In genomic region chr2:128187032-128187654, GRCh38 we compare ENCODE assay signal across 12 cellular contexts.
DNase-seq lines count a peak whose midpoint lies in the region; ATAC-seq, FAIRE-seq and TF ChIP-seq lines count a peak whose summit lies in the region.
"Had no signal": no experiment of that assay in that cellular context is flagged by ENCODE, and none has a peak within 500 bp of the region (broad histone marks: within the 10 kb centered on the region; RNA-seq: fewer than 3 reads in every experiment).

No MANE protein-coding gene starts in this region.

- H3K27me3 ChIP-seq in CD8-positive, alpha-beta memory T cell (ENCODE audit: insufficient read depth, low read length, poor library complexity, severe bottlenecking) = no peaks in the 10 kb centered on the region

- POLR2A ChIA-PET in A549 (lab: Yijun Ruan, JAX) (no interaction called here), RWPE1 (lab: Yijun Ruan, JAX; ENCODE audit: low non-redundant PET) (no interaction called here)
- POLR2A ChIA-PET in CD8-positive, alpha-beta memory T cell (lab: Charles Lee) = no interaction called here

- H3K36me3 ChIP-seq in CD8-positive, alpha-beta memory T cell (ENCODE audit: insufficient read depth, low read length) = peaks cover 36% of the 10 kb centered on the region

- no peaks in the 10 kb centered on the region for H3K27me3 Mint-ChIP-seq in CD8-positive, alpha-beta memory T cell
- H3K27me3 Mint-ChIP-seq: T-helper 17 cell had no signal

- H3K27ac ChIP-seq in A549 = peak overlapping the region; percentile 63 to 79
- no peak overlapping the region for H3K27ac ChIP-seq in RWPE1
- H3K27ac ChIP-seq in CD8-positive, alpha-beta memory T cell (ENCODE audit: low read depth, low read length) = no peak overlapping the region

- H3K4me3 ChIP-seq in A549 = no peak overlapping the region
- H3K4me3 ChIP-seq in CD8-positive, alpha-beta memory T cell (ENCODE audit: low read length) = no peak overlapping the region

- H3K36me3 Mint-ChIP-seq in CD8-positive, alpha-beta memory T cell = peaks cover 13 to 90% (median 27%) of the 10 kb centered on the region in 3 donors

- H3K4me3 Mint-ChIP-seq in CD8-positive, alpha-beta memory T cell = no peak overlapping the region
- H3K4me3 Mint-ChIP-seq: T-helper 17 cell had no signal

- no peaks in the 10 kb centered on the region for H3K9me3 ChIP-seq in A549
- H3K9me3 ChIP-seq in CD8-positive, alpha-beta memory T cell (ENCODE audit: low read length) = no peaks in the 10 kb centered on the region

- ATAC-seq in A549 = no peak
- ATAC-seq: T-helper 17 cell had no signal

- no peaks in the 10 kb centered on the region for H3K4me1 Mint-ChIP-seq in CD8-positive, alpha-beta memory T cell

- CTCF ChIA-PET in A549 (lab: Yijun Ruan, JAX) (no interaction called here), RWPE1 (lab: Yijun Ruan, JAX) (no interaction called here)
- CTCF ChIA-PET in CD8-positive, alpha-beta memory T cell (lab: Charles Lee) = no interaction called here

- DNase-seq in A549 (ENCODE audit: low read depth in 1 of 2, low spot score in 1 of 2) (peak in 1 of 2 experiments; percentile 33), HCEC 1CT (peak; percentile 48), dedifferentiated amniotic fluid mesenchymal stem cell (ENCODE audit: extremely low spot score) (peak; percentile 28), lung microvascular endothelial cell (ENCODE audit: low read depth in 2 of 2) (peak; percentile 41 to 70), RWPE1 (ENCODE audit: low spot score) (no peak), NCI-H1105 treated with DMSO at 0.1 percent for 48 hours (lab: John Stamatoyannopoulos, UW) (no peak), NK-92 (lab: John Stamatoyannopoulos, UW; ENCODE audit: unreplicated experiment) (no peak)
- no peak for DNase-seq in CD8-positive, alpha-beta memory T cell
- DNase-seq: glutamatergic neuron, NCI-H1436 treated with DMSO at 0.1 percent for 48 hours, posterior cingulate gyrus, T-helper 17 cell had no signal

- FAIRE-seq in A549 (lab: Jason Lieb, UNC) = no peak

- no peak for TF ChIP-seq RAD21 in A549 (conservative IDR thresholded peaks at IDR 0.05 in 1 of 2, IDR thresholded peaks at IDR 0.05 in 1 of 2)

- no peak for TF ChIP-seq EP300 in A549 (IDR thresholded peaks at IDR 0.05)

- 94% methylated on average over 9 of the region's 9 CpGs for WGBS in A549 (ENCODE audit: missing lambda C conversion rate)

- peaks cover 13% of the 10 kb centered on the region for H3K4me1 ChIP-seq in A549
- no peaks in the 10 kb centered on the region for H3K4me1 ChIP-seq in CD8-positive, alpha-beta memory T cell (ENCODE audit: insufficient read depth, low read length)

- H3K27ac Mint-ChIP-seq in CD8-positive, alpha-beta memory T cell = peak overlapping the region in 1 of 8 donors; percentile 28
- H3K27ac Mint-ChIP-seq: T-helper 17 cell had no signal

- no peaks in the 10 kb centered on the region for H3K9me3 Mint-ChIP-seq in CD8-positive, alpha-beta memory T cell

- TF ChIP-seq POLR2A in A549 (IDR thresholded peaks at IDR 0.05; ENCODE audit: low read length) = no peak

- TF ChIP-seq CTCF in A549 (IDR thresholded peaks at IDR 0.05) = no peak
- no peak for TF ChIP-seq CTCF in RWPE1 (conservative IDR thresholded peaks at IDR 0.05; ENCODE audit: low read depth)

- H3K4me2 ChIP-seq in A549 = peak overlapping the region; percentile 27; the same call in 2 of the 3 replicates

TF ChIP-seq in A549, 52 proteins besides CTCF, POLR2A, EP300 and RAD21:
- TF ChIP-seq MYC (IDR thresholded peaks at IDR 0.05; ENCODE audit: borderline replicate concordance, low read length) = no peak
- no peak for TF ChIP-seq FOSB (CRISPR knock-in tag; IDR thresholded peaks at IDR 0.05)
- TF ChIP-seq GATA3 (IDR thresholded peaks at IDR 0.05; ENCODE audit: borderline replicate concordance) = no peak
- no peak for TF ChIP-seq SREBF2 (IDR thresholded peaks at IDR 0.05)
- TF ChIP-seq RCOR1 (IDR thresholded peaks at IDR 0.05; ENCODE audit: low read depth, low read length) = no peak
- TF ChIP-seq POLR2AphosphoS2 (conservative IDR thresholded peaks at IDR 0.05; ENCODE audit: low read length) = no peak
- TF ChIP-seq MAFK (IDR thresholded peaks at IDR 0.05; ENCODE audit: partially characterized antibody) = peak; percentile 92
- TF ChIP-seq ESRRA (IDR thresholded peaks at IDR 0.05; ENCODE audit: borderline replicate concordance, low read length) = no peak
- TF ChIP-seq, protein P1, sequence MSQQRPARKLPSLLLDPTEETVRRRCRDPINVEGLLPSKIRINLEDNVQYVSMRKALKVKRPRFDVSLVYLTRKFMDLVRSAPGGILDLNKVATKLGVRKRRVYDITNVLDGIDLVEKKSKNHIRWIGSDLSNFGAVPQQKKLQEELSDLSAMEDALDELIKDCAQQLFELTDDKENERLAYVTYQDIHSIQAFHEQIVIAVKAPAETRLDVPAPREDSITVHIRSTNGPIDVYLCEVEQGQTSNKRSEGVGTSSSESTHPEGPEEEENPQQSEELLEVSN (IDR thresholded peaks at IDR 0.05; ENCODE audit: borderline replicate concordance, low read depth) = no peak
- no peak for TF ChIP-seq KDM1A (IDR thresholded peaks at IDR 0.05; ENCODE audit: low read depth)
- TF ChIP-seq PBX3 (IDR thresholded peaks at IDR 0.05) = no peak
- TF ChIP-seq NFE2L2 (conservative IDR thresholded peaks at IDR 0.05; ENCODE audit: low read length) = peak; percentile 93
- no peak for TF ChIP-seq TFCP2L1 (CRISPR knock-in tag; IDR thresholded peaks at IDR 0.05)
- TF ChIP-seq KDM5A (IDR thresholded peaks at IDR 0.05) = no peak
- TF ChIP-seq FOSL2 (IDR thresholded peaks at IDR 0.05) = no peak
- peak; percentile 13; the same call in 1 of the 2 replicates for TF ChIP-seq FOSL2 (CRISPR knock-in tag; IDR thresholded peaks at IDR 0.05)

Comparison
In these comparisons a context has a peak if more than half of its experiments do, and no peak if none do; other contexts are left out.
1. DNase-seq: peak in HCEC 1CT (single experiment), dedifferentiated amniotic fluid mesenchymal stem cell (single experiment) and lung microvascular endothelial cell (2 of 2); none in RWPE1 (single experiment), CD8-positive, alpha-beta memory T cell (0 of 5), NCI-H1105 treated with DMSO at 0.1 percent for 48 hours (single experiment) and NK-92 (single experiment).
2. H3K27ac ChIP-seq: peak in A549 (2 of 2); none in RWPE1 (single experiment) and CD8-positive, alpha-beta memory T cell (single experiment).